ENCODE assay signal across 13 cellular contexts in genomic region chr15:59199775-59200465, GRCh38. TPM values are rescaled to one million over a fixed set of nuclear protein-coding genes. Genes with fewer than 3 reads are reported as not detected.
A peak's percentile ranks its signal among the peaks of the same experiment; 100 is the strongest.
DNase-seq lines count a peak whose midpoint lies in the region; TF ChIP-seq lines count a peak whose summit lies in the region.
"Had no signal": no experiment of that assay in that cellular context is flagged by ENCODE, and none has a peak within 500 bp of the region (broad histone marks: within the 10 kb centered on the region; RNA-seq: fewer than 3 reads in every experiment).

No MANE protein-coding gene starts in this region.

- H3K79me2 ChIP-seq in PC-9 (ENCODE audit: low read depth) (no peaks in the 10 kb centered on the region), neural progenitor cell (ENCODE audit: low read depth) (no peaks in the 10 kb centered on the region)

- intact Hi-C loops in PC-9 (cut with micrococcal nuclease; ENCODE audit: unreplicated experiment) = no loop called here
- intact Hi-C loops in activated CD4-positive, alpha-beta memory T cell treated with anti-CD3 and anti-CD28 coated beads for 36 hours (cut with micrococcal nuclease) = no loop called here

- no peaks in the 10 kb centered on the region for H3K9me3 Mint-ChIP-seq in neural progenitor cell
- H3K9me3 Mint-ChIP-seq in activated CD4-positive, alpha-beta memory T cell treated with anti-CD3 and anti-CD28 coated beads for 36 hours = no peaks in the 10 kb centered on the region
- H3K9me3 Mint-ChIP-seq: CD4-positive, CD25-positive, alpha-beta regulatory T cell had no signal

- CTCF ChIA-PET in PC-9 (lab: Charles Lee) = no interaction called here
- CTCF ChIA-PET in activated CD4-positive, alpha-beta memory T cell treated with anti-CD3 and anti-CD28 coated beads for 36 hours (lab: Charles Lee) = no interaction called here

- peaks cover 6% of the 10 kb centered on the region for H3F3A ChIP-seq in PC-9 (ENCODE audit: insufficient read depth, low read depth)
- no peaks in the 10 kb centered on the region for H3F3A ChIP-seq in neural progenitor cell (ENCODE audit: low read depth)

- DNase-seq in DMS53 (lab: John Stamatoyannopoulos, UW) (peak; percentile 77), PC-9 (peak in 1 of 2 experiments; percentile 70), dermis blood vessel endothelial cell (peak; percentile 63), neural progenitor cell (ENCODE audit: low spot score) (no peak), NOMO-1 (lab: John Stamatoyannopoulos, UW; ENCODE audit: unreplicated experiment in 2 of 2) (no peak), NCI-H2171 (lab: John Stamatoyannopoulos, UW) (no peak), T-helper 2 cell (no peak)
- DNase-seq in activated CD4-positive, alpha-beta memory T cell treated with anti-CD3 and anti-CD28 coated beads for 36 hours = no peak
- DNase-seq: activated CD4-positive, alpha-beta T cell treated with anti-CD3 and anti-CD28 coated beads for 4 hours; CD4-positive, CD25-positive, alpha-beta regulatory T cell; NCI-H1436; stimulated activated CD4-positive, alpha-beta T cell treated with anti-CD3 and anti-CD28 coated beads, Interleukin-4, amount 100 ng/mL, for 1 hour had no signal

- no TSS peak for BruUV-seq in PC-9 (replicated peaks; lab: Mats Ljungman, UMichigan)

- H3K27ac ChIP-seq in PC-9 (peak overlapping the region; percentile 74), neural progenitor cell (no peak overlapping the region)

- no peak overlapping the region for H3K9ac ChIP-seq in neural progenitor cell

- H3K36me3 ChIP-seq in PC-9 (ENCODE audit: low read depth) = peaks cover 25% of the 10 kb centered on the region; the same call in 1 of the 2 replicates
- no peaks in the 10 kb centered on the region for H3K36me3 ChIP-seq in neural progenitor cell

- H3K9me3 ChIP-seq in PC-9 (ENCODE audit: insufficient read depth, low read depth) (no peaks in the 10 kb centered on the region), neural progenitor cell (ENCODE audit: low read depth) (no peaks in the 10 kb centered on the region)

- no peak overlapping the region for H3K4me3 Mint-ChIP-seq in neural progenitor cell
- H3K4me3 Mint-ChIP-seq in activated CD4-positive, alpha-beta memory T cell treated with anti-CD3 and anti-CD28 coated beads for 36 hours = no peak overlapping the region
- H3K4me3 Mint-ChIP-seq: CD4-positive, CD25-positive, alpha-beta regulatory T cell had no signal

- H2AFZ ChIP-seq in PC-9 (no peak overlapping the region), neural progenitor cell (replicated peaks) (no peak overlapping the region)

- H3K4me1 Mint-ChIP-seq in neural progenitor cell = peaks cover 9% of the 10 kb centered on the region
- H3K4me1 Mint-ChIP-seq in activated CD4-positive, alpha-beta memory T cell treated with anti-CD3 and anti-CD28 coated beads for 36 hours (ENCODE audit: low read depth) = no peaks in the 10 kb centered on the region

- no peaks in the 10 kb centered on the region for H4K20me1 ChIP-seq in PC-9 (ENCODE audit: insufficient read depth)
- no peaks in the 10 kb centered on the region for H4K20me1 ChIP-seq in neural progenitor cell (ENCODE audit: low read depth)

- H3K27me3 ChIP-seq in PC-9 (ENCODE audit: insufficient read depth, low read depth) (no peaks in the 10 kb centered on the region), neural progenitor cell (no peaks in the 10 kb centered on the region)

- peak overlapping the region; percentile 59 for H3K27ac Mint-ChIP-seq in neural progenitor cell
- no peak overlapping the region for H3K27ac Mint-ChIP-seq in activated CD4-positive, alpha-beta memory T cell treated with anti-CD3 and anti-CD28 coated beads for 36 hours
- H3K27ac Mint-ChIP-seq: CD4-positive, CD25-positive, alpha-beta regulatory T cell had no signal

- no peak overlapping the region for H3K4me3 ChIP-seq in PC-9
- H3K4me3 ChIP-seq in neural progenitor cell = no peak overlapping the region

- H3K4me1 ChIP-seq in PC-9 (replicated peaks; ENCODE audit: insufficient read depth) (peaks cover 14% of the 10 kb centered on the region), neural progenitor cell (no peaks in the 10 kb centered on the region)

- POLR2A ChIA-PET in PC-9 (lab: Charles Lee; ENCODE audit: unreplicated experiment) = interaction anchor here (0.7 kb wide), 1 partner anchor 181 kb away, joined by 7 read pairs; no protein-coding TSS in a partner anchor
- POLR2A ChIA-PET in activated CD4-positive, alpha-beta memory T cell treated with anti-CD3 and anti-CD28 coated beads for 36 hours (lab: Charles Lee) = no interaction called here

- H3K36me3 Mint-ChIP-seq in neural progenitor cell = peaks cover 11% of the 10 kb centered on the region
- H3K36me3 Mint-ChIP-seq in activated CD4-positive, alpha-beta memory T cell treated with anti-CD3 and anti-CD28 coated beads for 36 hours = no peaks in the 10 kb centered on the region
- H3K36me3 Mint-ChIP-seq: CD4-positive, CD25-positive, alpha-beta regulatory T cell had no signal

- peak overlapping the region; percentile 27 for H3K4me2 ChIP-seq in PC-9
- no peak overlapping the region for H3K4me2 ChIP-seq in neural progenitor cell

- H3K9me2 ChIP-seq in PC-9 (ENCODE audit: insufficient read depth) = no peaks in the 10 kb centered on the region

- peaks cover 4% of the 10 kb centered on the region for H3K27me3 Mint-ChIP-seq in neural progenitor cell (ENCODE audit: insufficient read depth, low read depth)
- no peaks in the 10 kb centered on the region for H3K27me3 Mint-ChIP-seq in activated CD4-positive, alpha-beta memory T cell treated with anti-CD3 and anti-CD28 coated beads for 36 hours
- H3K27me3 Mint-ChIP-seq: CD4-positive, CD25-positive, alpha-beta regulatory T cell had no signal

- TF ChIP-seq CTCF in PC-9 (conservative IDR thresholded peaks at IDR 0.05) = no peak
- no peak for TF ChIP-seq CTCF in neural progenitor cell (IDR thresholded peaks at IDR 0.05)

RNA-seq across cellular contexts. Expression of gene LDHAL6B, which starts 6.7 kb away (rescaled TPM):
- total RNA-seq in PC-9 (2021) (not detected in 2 replicates), dermis blood vessel endothelial cell (not detected in 2 replicates), neural progenitor cell (ENCODE audit: low replicate concordance) (not detected in 2 replicates)
- total RNA-seq in activated CD4-positive, alpha-beta memory T cell treated with anti-CD3 and anti-CD28 coated beads for 36 hours = not detected
- total RNA-seq: CD4-positive, CD25-positive, alpha-beta regulatory T cell; temporal lobe had no signal

Comparison
In these comparisons a context has a peak if more than half of its experiments do, and no peak if none do; other contexts are left out.
1. DNase-seq: peak in DMS53 (single experiment) and dermis blood vessel endothelial cell (single experiment); none in neural progenitor cell (single experiment), activated CD4-positive, alpha-beta memory T cell treated with anti-CD3 and anti-CD28 coated beads for 36 hours (single experiment), NOMO-1 (0 of 2), NCI-H2171 (single experiment) and T-helper 2 cell (0 of 5).